25 cellular contexts compared by ENCODE assay signal in the genomic region with DNA sequence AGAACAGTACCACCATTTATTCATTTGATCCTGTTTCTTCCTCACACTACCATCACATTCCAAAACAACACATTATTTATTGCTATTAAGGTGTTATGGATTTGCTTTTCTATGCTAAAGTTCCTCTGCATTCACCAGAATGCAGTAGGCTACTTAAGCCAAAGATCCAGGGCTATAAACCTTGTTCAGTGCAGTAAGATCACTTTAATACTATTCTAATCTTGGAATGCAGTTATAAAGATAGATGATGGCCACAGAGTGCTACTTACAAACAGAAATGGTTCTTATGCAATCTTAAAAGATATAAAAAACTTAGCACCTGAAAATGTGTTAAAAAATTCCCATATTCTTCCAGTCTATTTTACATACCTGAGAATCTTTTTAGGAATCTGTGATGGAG.
"Had no signal": no experiment of that assay in that cellular context is flagged by ENCODE, and none has a peak within 500 bp of the region (broad histone marks: within the 10 kb centered on the region; RNA-seq: fewer than 3 reads in every experiment).

No MANE protein-coding gene starts in this region.

- H3K27ac ChIP-seq: colonic mucosa, gastroesophageal sphincter, hepatocyte, neutrophil, right lobe of liver, thoracic aorta had no signal

- H3K4me1 Mint-ChIP-seq: nephron had no signal

- H3K36me3 ChIP-seq: colonic mucosa, right lobe of liver, thoracic aorta had no signal

- H2AFZ ChIP-seq: hepatocyte had no signal

- H3K27me3 ChIP-seq: colonic mucosa, gastroesophageal sphincter, hepatocyte, neutrophil, right lobe of liver had no signal

- H3K4me2 ChIP-seq: hepatocyte had no signal

- H3K4me1 ChIP-seq: gastroesophageal sphincter, right lobe of liver had no signal

- DNase-seq: activated CD4-positive, alpha-beta T cell treated with anti-CD3 and anti-CD28 coated beads for 36 hours; activated CD4-positive, CD25-positive, alpha-beta regulatory T cell; activated CD8-positive, alpha-beta memory T cell treated with anti-CD3 and anti-CD28 coated beads, Interleukin-2, amount 10 ng/mL, durations not matched to agents 7 days and 5 days; activated CD8-positive, alpha-beta T cell treated with anti-CD3 and anti-CD28 coated beads, Interleukin-2, amount 10 ng/mL, durations not matched to agents 7 days and 5 days; activated T-cell treated with anti-CD3 and anti-CD28 coated beads, Interleukin-2, amount 50 U/mL, for 48 hours; anterior cingulate cortex; colonic mucosa; effector CD8-positive, alpha-beta T cell; erythroblast; left cardiac atrium; right lobe of liver; stimulated activated CD4-positive, alpha-beta T cell treated with anti-CD3 and anti-CD28 coated beads, Interleukin-15, amount 100 ng/mL, for 24 hours; stimulated activated CD4-positive, alpha-beta T cell treated with anti-CD3 and anti-CD28 coated beads, Interleukin-2, amount 100 ng/mL, for 24 hours; stimulated activated naive CD4-positive, alpha-beta T cell treated with Interleukin-2 at 50 U/mL for 16 hours; trophoblast cell had no signal

- H3K79me2 ChIP-seq: hepatocyte had no signal

- H3K9me3 ChIP-seq: colonic mucosa, gastroesophageal sphincter, neutrophil, right lobe of liver, thoracic aorta had no signal

- ATAC-seq: activated CD4-positive, alpha-beta T cell treated with anti-CD3 and anti-CD28 coated beads for 36 hours; activated naive CD4-positive, alpha-beta T cell treated with anti-CD3 and anti-CD28 coated beads, Interleukin-2, amount 50 U/mL, for 72 hours; gastroesophageal sphincter; left cardiac atrium had no signal

- H3K4me3 Mint-ChIP-seq: activated CD4-positive, alpha-beta T cell treated with anti-CD3 and anti-CD28 coated beads for 36 hours; mesothelial cell of epicardium; nephron had no signal

- H3K27me3 Mint-ChIP-seq: activated CD4-positive, alpha-beta T cell treated with anti-CD3 and anti-CD28 coated beads for 36 hours; activated CD8-positive, alpha-beta memory T cell treated with anti-CD3 and anti-CD28 coated beads, Interleukin-2, amount 10 ng/mL, durations not matched to agents 7 days and 5 days; central memory CD8-positive, alpha-beta T cell had no signal

- H3K4me3 ChIP-seq: colonic mucosa, gastroesophageal sphincter, hepatocyte, right lobe of liver, skin epidermis, thoracic aorta had no signal

- H3K9me3 Mint-ChIP-seq: activated T-helper 2 cell treated with anti-CD3 and anti-CD28 coated beads, Interferon-gamma antibody, Interleukin-2, Interleukin-4, amounts not matched to agents 10 μg/mL and 5 μg/mL and 100 μg/mL, durations not matched to agents 14 hours and 24 hours and 36 hours; central memory CD8-positive, alpha-beta T cell; mesothelial cell of epicardium; nephron had no signal

- H3K27ac Mint-ChIP-seq: nephron had no signal
